ENCODE assay signal across 8 cellular contexts in genomic region chr19:37077929-37078716, GRCh38. TPM values are rescaled to one million over a fixed set of nuclear protein-coding genes. Genes with fewer than 3 reads are reported as not detected.
DNase-seq lines count a peak whose midpoint lies in the region; ATAC-seq and TF ChIP-seq lines count a peak whose summit lies in the region.

Gene ZNF420, plus strand, starts transcription at chr19:37078433. Its CDS starts 10,686 bp downstream, at chr19:37089119.

- ATAC-seq in RWPE2 (ENCODE audit: low read depth) (peak; percentile 98), natural killer cell (peak; percentile 90 to 96 (median 93))

- H3F3A ChIP-seq in Loucy (ENCODE audit: low read depth) = no peaks in the 10 kb centered on the region

- H3K4me1 ChIP-seq in Loucy (ENCODE audit: insufficient read depth, low read length, poor library complexity, severe bottlenecking) (peaks cover 22% of the 10 kb centered on the region), RWPE2 (ENCODE audit: insufficient read depth, poor library complexity, severe bottlenecking) (no peaks in the 10 kb centered on the region)

- H3K36me3 ChIP-seq in Loucy (ENCODE audit: insufficient read depth, low read length) = no peaks in the 10 kb centered on the region
- no peaks in the 10 kb centered on the region; the same call in 1 of the 2 replicates for H3K36me3 ChIP-seq in RWPE2 (ENCODE audit: low read depth)

- peak; percentile 96 for DNase-seq in EH (ENCODE audit: low read depth)
- peak; percentile 53 for DNase-seq in GOT3 (lab: John Stamatoyannopoulos, UW)
- peak; percentile 90 for DNase-seq in RWPE2 (ENCODE audit: low spot score)
- DNase-seq in activated T-helper 9 cell treated with anti-CD3 and anti-CD28 coated beads, Interleukin-2, amount 50 U/mL, for 16 hours (ENCODE audit: low read depth) = peak; percentile 78
- DNase-seq in fibroblast of pulmonary artery (ENCODE audit: low read depth) = peak; percentile 97
- DNase-seq in natural killer cell = peak; percentile 82
- DNase-seq in stimulated activated naive CD4-positive, alpha-beta T cell (lab: John Stamatoyannopoulos, UW) = peak; percentile 71 to 91 (median 80)

- intact Hi-C loops in natural killer cell (cut with micrococcal nuclease) = loop anchor here (1.0 to 2.0 kb wide), 6 partner anchors 94 to 305 kb away; partner anchors contain the start of genes ZNF383, ZNF527, ZNF568 and ZNF585A

- peaks cover 32 to 37% of the 10 kb centered on the region in 2 donors for H3K4me1 Mint-ChIP-seq in natural killer cell

- H3K4me2 ChIP-seq in Loucy (ENCODE audit: low read depth, low read length, poor library complexity, severe bottlenecking) = peak within 1 kb of the TSS; percentile 96

- H3K9me2 ChIP-seq in Loucy (replicated peaks; ENCODE audit: low read depth, low read length) = no peaks in the 10 kb centered on the region

- peaks cover 2 to 6% of the 10 kb centered on the region in 2 donors for H3K9me3 Mint-ChIP-seq in natural killer cell

- H3K9me3 ChIP-seq in Loucy (ENCODE audit: insufficient read depth, low read depth, low read length) (peaks cover 2% of the 10 kb centered on the region; the same call in 1 of the 2 replicates), RWPE2 (ENCODE audit: severe bottlenecking) (peaks cover 7% of the 10 kb centered on the region)

- H3K27ac Mint-ChIP-seq in natural killer cell = peak within 1 kb of the TSS; percentile 96 to 97

- H3K36me3 Mint-ChIP-seq in natural killer cell = peaks cover 11% of the 10 kb centered on the region

- peak within 1 kb of the TSS; percentile 81 for H3K9ac ChIP-seq in Loucy (ENCODE audit: low read depth, low read length, poor library complexity, severe bottlenecking)

- peaks cover 28% of the 10 kb centered on the region for H3K79me2 ChIP-seq in Loucy (ENCODE audit: insufficient read depth, low read length)

- no peaks in the 10 kb centered on the region for H3K27me3 ChIP-seq in Loucy (ENCODE audit: insufficient read depth, low read length, poor library complexity, severe bottlenecking)
- H3K27me3 ChIP-seq in RWPE2 (ENCODE audit: insufficient read depth, poor library complexity, severe bottlenecking) = no peaks in the 10 kb centered on the region

- H3K27ac ChIP-seq in RWPE2 (ENCODE audit: poor library complexity, severe bottlenecking) = peak within 1 kb of the TSS; percentile 9

- H3K27me3 Mint-ChIP-seq in natural killer cell (ENCODE audit: low read depth in 2 of 2) = no peaks in the 10 kb centered on the region

- peak within 1 kb of the TSS; percentile 100 for H3K4me3 Mint-ChIP-seq in natural killer cell

- H3K4me3 ChIP-seq in Loucy (ENCODE audit: low read length, poor library complexity, severe bottlenecking) (peak within 1 kb of the TSS; percentile 87), RWPE2 (ENCODE audit: severe bottlenecking) (peak within 1 kb of the TSS; percentile 55), fibroblast of pulmonary artery (replicated peaks; ENCODE audit: low read depth, low read length) (peak within 1 kb of the TSS; percentile 91)

- no peak for TF ChIP-seq CTCF in Loucy (conservative IDR thresholded peaks at IDR 0.05; ENCODE audit: low read length)
- no peak for TF ChIP-seq CTCF in RWPE2 (IDR thresholded peaks at IDR 0.05; ENCODE audit: poor library complexity, severe bottlenecking)
- TF ChIP-seq CTCF in fibroblast of pulmonary artery (IDR thresholded peaks at IDR 0.05; ENCODE audit: low read length, missing control alignments) = no peak
- TF ChIP-seq CTCF in natural killer cell (IDR thresholded peaks at IDR 0.05) = no peak

- H2AFZ ChIP-seq in Loucy (ENCODE audit: low read length) = peak within 1 kb of the TSS; percentile 96

- peaks cover 4% of the 10 kb centered on the region for H4K20me1 ChIP-seq in Loucy (ENCODE audit: insufficient read depth, low read length, poor library complexity, severe bottlenecking)

RNA-seq across cellular contexts. Expression of gene ZNF420, which starts in this region (rescaled TPM):
- total RNA-seq in natural killer cell = 10 to 100 TPM in 2 of 3 donors, 1 to 10 TPM in 1; 6.4 to 15.6 (median 10.2) TPM

Comparison
In these comparisons a context has a peak if more than half of its experiments do, and no peak if none do; other contexts are left out.
1. Peak in every context shown above with its lines: DNase-seq, ATAC-seq, H3K4me3 ChIP-seq and H3K27ac ChIP-seq.